ENCODE assay signal across 24 cellular contexts in the genomic region with DNA sequence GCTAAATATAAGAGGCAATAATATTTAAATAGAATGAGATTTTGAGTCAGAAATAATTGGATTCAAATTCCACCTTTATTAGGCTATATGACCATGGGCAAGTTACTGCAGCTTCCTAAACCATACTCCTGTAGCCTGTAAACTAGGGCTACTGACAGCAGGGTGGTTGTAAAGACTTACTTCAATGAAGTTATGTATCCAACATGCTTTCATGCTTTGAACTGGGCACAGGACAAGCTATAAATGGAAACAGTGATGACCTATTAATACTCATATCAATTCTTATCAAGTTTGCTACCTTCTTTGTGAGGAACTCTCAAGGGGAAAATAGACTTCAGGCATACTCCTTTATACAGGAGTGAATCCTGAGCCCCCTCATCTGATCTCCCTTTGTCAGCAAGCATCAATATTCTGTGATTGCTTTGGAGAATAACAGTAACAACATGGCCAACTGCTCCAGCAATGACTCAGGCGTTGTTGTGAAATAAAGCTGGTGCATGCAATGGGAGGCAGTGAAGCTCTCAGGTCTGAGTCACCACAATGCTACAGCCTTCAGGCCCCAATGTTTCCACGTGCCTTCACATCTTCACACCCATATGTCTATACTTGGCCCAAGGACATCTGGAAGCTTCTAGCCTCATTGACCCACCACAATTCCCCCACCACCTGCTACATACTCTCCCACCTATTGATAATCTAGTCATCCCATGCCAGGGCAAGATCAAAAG.
DNase-seq lines count a peak whose midpoint lies in the region; ATAC-seq, FAIRE-seq and TF ChIP-seq lines count a peak whose summit lies in the region.
"Had no signal": no experiment of that assay in that cellular context is flagged by ENCODE, and none has a peak within 500 bp of the region (broad histone marks: within the 10 kb centered on the region; RNA-seq: fewer than 3 reads in every experiment).

No MANE protein-coding gene starts in this region.

- no peak for FAIRE-seq in GM12892 (lab: Jason Lieb, UNC)
- FAIRE-seq: GM18507, HepG2 had no signal

- DNase-seq in AG10803 (ENCODE audit: low read depth) (peak; percentile 1), HPDE6-E6E7 (ENCODE audit: extremely low spot score) (peak; percentile 60), SW480 (ENCODE audit: low spot score) (peak; percentile 13), foreskin melanocyte (peak; percentile 22), anterior cingulate cortex (lab: John Stamatoyannopoulos, UW) (no peak), SKM-1 treated with dmso at 0.1 percent for 144 hours (lab: John Stamatoyannopoulos, UW; ENCODE audit: unreplicated experiment) (no peak), GM12892 (ENCODE audit: insufficient read length) (no peak)
- DNase-seq: activated CD4-positive, alpha-beta T cell treated with anti-CD3 and anti-CD28 coated beads, Interleukin-2, amount 50 U/mL, for 4 hours; activated T-cell treated with anti-CD3 and anti-CD28 coated beads for 4 hours; effector CD4-positive, alpha-beta T cell; immature natural killer cell; MM.1S; NCI-H1930; NCI-H524; occipital lobe; retina; SHP77; WERI-Rb-1 had no signal

- TF ChIP-seq POLR2A in GM12892 (IDR thresholded peaks at IDR 0.05; ENCODE audit: low read depth, low read length): no peak

- no peak for ATAC-seq in HG02970 (IDR thresholded peaks at IDR 0.05; ENCODE audit: low FRiP score, unreplicated experiment)
- ATAC-seq: HepG2 had no signal

- TF ChIP-seq CTCF in AG10803 (conservative IDR thresholded peaks at IDR 0.05; ENCODE audit: low read length): no peak

- H3K4me3 ChIP-seq in AG10803 (ENCODE audit: low read length): no peak overlapping the region
- H3K4me3 ChIP-seq: heart left ventricle, lung, suprapubic skin had no signal

Comparison
In these comparisons a context has a peak if more than half of its experiments do, and no peak if none do; other contexts are left out.
1. DNase-seq: peak in AG10803 (single experiment), HPDE6-E6E7 (single experiment), SW480 (single experiment) and foreskin melanocyte (single experiment); none in anterior cingulate cortex (0 of 58), SKM-1 treated with dmso at 0.1 percent for 144 hours (single experiment) and GM12892 (single experiment).